In genomic region chr18:69838620-69839411, GRCh38 we compare ENCODE assay signal across 9 cellular contexts.
A peak's percentile ranks its signal among the peaks of the same experiment; 100 is the strongest.
DNase-seq lines count a peak whose midpoint lies in the region; ATAC-seq and TF ChIP-seq lines count a peak whose summit lies in the region.
"Had no signal": no experiment of that assay in that cellular context is flagged by ENCODE, and none has a peak within 500 bp of the region (broad histone marks: within the 10 kb centered on the region; RNA-seq: fewer than 3 reads in every experiment).

No MANE protein-coding gene starts in this region.

- H3K27ac Mint-ChIP-seq in activated naive CD8-positive, alpha-beta T cell treated with anti-CD3 and anti-CD28 coated beads for 36 hours: no peak overlapping the region
- H3K27ac Mint-ChIP-seq in HFFc6: no peak overlapping the region

- peak; percentile 2 for DNase-seq in stimulated activated naive CD4-positive, alpha-beta T cell treated with Interleukin-2 at 50 U/mL for 16 hours (lab: John Stamatoyannopoulos, UW)
- no peak for DNase-seq in stimulated activated naive CD4-positive, alpha-beta T cell (lab: John Stamatoyannopoulos, UW)
- DNase-seq in KBM-7 (peak; percentile 7), HFFc6 (no peak), NCI-H345 treated with DMSO at 0.1 percent for 48 hours (lab: John Stamatoyannopoulos, UW; ENCODE audit: unreplicated experiment) (no peak)
- DNase-seq in activated naive CD8-positive, alpha-beta T cell treated with anti-CD3 and anti-CD28 coated beads for 36 hours: peak; percentile 10
- DNase-seq: NCI-H146 had no signal

- no peak for ATAC-seq in GM18498 (IDR thresholded peaks at IDR 0.05; ENCODE audit: unreplicated experiment)
- ATAC-seq in HG02571 (IDR thresholded peaks at IDR 0.05; ENCODE audit: unreplicated experiment): no peak

- H3K27me3 Mint-ChIP-seq in activated naive CD8-positive, alpha-beta T cell treated with anti-CD3 and anti-CD28 coated beads for 36 hours: no peaks in the 10 kb centered on the region
- peaks cover 2% of the 10 kb centered on the region; the same call in 1 of the 2 replicates for H3K27me3 Mint-ChIP-seq in HFFc6 (ENCODE audit: insufficient read depth)

- H3K4me3 Mint-ChIP-seq in activated naive CD8-positive, alpha-beta T cell treated with anti-CD3 and anti-CD28 coated beads for 36 hours: no peak overlapping the region
- no peak overlapping the region for H3K4me3 Mint-ChIP-seq in HFFc6

- H3K9me3 Mint-ChIP-seq in activated naive CD8-positive, alpha-beta T cell treated with anti-CD3 and anti-CD28 coated beads for 36 hours: no peaks in the 10 kb centered on the region
- H3K9me3 Mint-ChIP-seq in HFFc6: no peaks in the 10 kb centered on the region

- TF ChIP-seq CTCF in HFFc6 (IDR thresholded peaks at IDR 0.05): no peak

- in situ Hi-C loops in KBM-7 (cut with MboI; ENCODE audit: low pct_unique_long_range_greater_than_20kb, low sequenced_read_pairs): no loop called here

- H3K36me3 Mint-ChIP-seq in activated naive CD8-positive, alpha-beta T cell treated with anti-CD3 and anti-CD28 coated beads for 36 hours: peaks cover 2% of the 10 kb centered on the region
- H3K36me3 Mint-ChIP-seq in HFFc6 (ENCODE audit: low read depth): no peaks in the 10 kb centered on the region

- H3K4me1 Mint-ChIP-seq in activated naive CD8-positive, alpha-beta T cell treated with anti-CD3 and anti-CD28 coated beads for 36 hours: no peaks in the 10 kb centered on the region
- no peaks in the 10 kb centered on the region for H3K4me1 Mint-ChIP-seq in HFFc6 (ENCODE audit: low read depth)

Comparison
In these comparisons a context has a peak if more than half of its experiments do, and no peak if none do; other contexts are left out.
1. DNase-seq: peak in stimulated activated naive CD4-positive, alpha-beta T cell treated with Interleukin-2 at 50 U/mL for 16 hours (single experiment), KBM-7 (single experiment) and activated naive CD8-positive, alpha-beta T cell treated with anti-CD3 and anti-CD28 coated beads for 36 hours (single experiment); none in stimulated activated naive CD4-positive, alpha-beta T cell (0 of 6), HFFc6 (single experiment) and NCI-H345 treated with DMSO at 0.1 percent for 48 hours (single experiment).